In the genomic region with DNA sequence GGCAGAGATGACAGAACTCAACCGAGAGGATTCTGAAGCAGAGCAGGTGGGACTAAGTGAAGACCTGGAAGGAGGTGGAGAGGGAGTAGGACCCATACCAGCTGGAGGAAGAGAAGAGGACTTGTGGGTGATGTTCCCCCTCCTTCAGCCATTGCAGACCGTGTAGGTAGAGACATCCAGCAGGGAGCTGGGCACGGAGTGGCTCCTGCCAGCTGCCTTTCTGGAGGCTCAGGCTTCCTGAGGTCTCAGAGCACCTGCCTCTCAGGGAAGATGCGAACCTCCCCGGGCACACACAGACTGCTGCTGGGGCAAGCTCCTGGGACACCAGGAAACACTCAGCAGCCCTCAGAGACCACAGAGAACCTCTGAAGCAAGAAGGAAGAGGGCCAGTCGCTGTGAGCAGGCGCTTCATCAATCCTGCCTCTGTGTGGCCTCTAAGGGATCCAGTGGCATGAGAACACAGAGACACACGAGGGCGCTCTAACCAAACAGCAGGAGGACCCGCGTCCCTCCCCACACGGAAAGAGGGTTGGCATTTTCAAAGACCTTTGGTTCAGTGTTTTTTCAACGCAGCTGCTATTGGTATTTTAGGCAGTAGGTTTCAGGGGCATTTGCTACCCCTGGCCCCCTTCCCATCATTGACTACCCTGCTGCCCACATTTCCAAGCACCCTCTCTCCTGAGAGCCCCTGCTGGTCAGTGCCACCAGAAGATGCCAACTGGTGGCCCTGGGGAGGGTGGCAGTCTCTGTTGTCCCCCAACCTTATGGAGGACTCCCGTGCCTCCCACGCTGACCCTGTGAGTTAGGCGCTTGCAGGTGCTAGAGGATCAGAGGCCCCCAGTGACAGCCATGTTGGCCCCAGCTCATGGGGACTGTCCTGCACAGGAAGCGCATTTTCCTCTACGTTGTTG, we compare ENCODE assay signal across 8 cellular contexts.
DNase-seq lines count a peak whose midpoint lies in the region; ATAC-seq and TF ChIP-seq lines count a peak whose summit lies in the region.

No MANE protein-coding gene starts in this region.

- ATAC-seq in HG02973 (IDR thresholded peaks at IDR 0.05; ENCODE audit: unreplicated experiment) (peak; percentile 62), GM18858 (IDR thresholded peaks at IDR 0.05; ENCODE audit: unreplicated experiment) (no peak)

- H3K27me3 ChIP-seq in kidney epithelial cell (ENCODE audit: control insufficient read depth, insufficient read depth, low read length) = no peaks in the 10 kb centered on the region

- peak; percentile 84 for DNase-seq in EH (ENCODE audit: low read depth)
- peak; percentile 88 for DNase-seq in NCI-H2227 (lab: John Stamatoyannopoulos, UW; ENCODE audit: unreplicated experiment)
- DNase-seq in activated CD4-positive, CD25-positive, alpha-beta regulatory T cell (lab: John Stamatoyannopoulos, UW) = peak; percentile 47 to 68 (median 62)
- peak in 59 of 61 donors; percentile 17 to 85 (median 65) for DNase-seq in caudate nucleus (lab: John Stamatoyannopoulos, UW)
- peak; percentile 28 for DNase-seq in kidney epithelial cell (ENCODE audit: low read depth)
- peak; percentile 81 to 82 for DNase-seq in stimulated activated CD4-positive, alpha-beta T cell treated with anti-CD3 and anti-CD28 coated beads, Interleukin-2, amount 100 ng/mL, for 24 hours

- no peak overlapping the region for H3K27ac ChIP-seq in caudate nucleus (ENCODE audit: low read depth, low read length)

- peak; percentile 90 for TF ChIP-seq CTCF in kidney epithelial cell (IDR thresholded peaks at IDR 0.05; ENCODE audit: insufficient read depth, low read length, poor library complexity, severe bottlenecking)

- no peak overlapping the region for H3K4me3 ChIP-seq in kidney epithelial cell (ENCODE audit: low read depth, low read length)

- peaks cover 1% of the 10 kb centered on the region for H3K36me3 ChIP-seq in kidney epithelial cell (ENCODE audit: control insufficient read depth, insufficient read depth, low read length)

Comparison
In these comparisons a context has a peak if more than half of its experiments do, and no peak if none do; other contexts are left out.
1. DNase-seq: peak in every context shown above with its lines; median percentile 88 in NCI-H2227; 84 in EH; 82 in stimulated activated CD4-positive, alpha-beta T cell treated with anti-CD3 and anti-CD28 coated beads, Interleukin-2, amount 100 ng/mL, for 24 hours; 65 in caudate nucleus; 62 in activated CD4-positive, CD25-positive, alpha-beta regulatory T cell; 28 in kidney epithelial cell.